Comparison of ENCODE assay signal across 8 cellular contexts in genomic region chr2:157628282-157628531, GRCh38. TPM values are rescaled to one million over a fixed set of nuclear protein-coding genes. Genes with fewer than 3 reads are reported as not detected.
DNase-seq lines count a peak whose midpoint lies in the region; ATAC-seq and TF ChIP-seq lines count a peak whose summit lies in the region.

No MANE protein-coding gene starts in this region.

- H3K9me3 ChIP-seq in Caco-2: no peaks in the 10 kb centered on the region
- no peaks in the 10 kb centered on the region for H3K9me3 ChIP-seq in H9 (ENCODE audit: control insufficient read depth, low read depth, low read length)
- H3K9me3 ChIP-seq in right cardiac atrium (ENCODE audit: control insufficient read depth, low read length): no peaks in the 10 kb centered on the region
- H3K9me3 ChIP-seq in skeletal muscle tissue (ENCODE audit: control insufficient read depth in 3 of 3, low read length in 3 of 3): no peaks in the 10 kb centered on the region

- no peaks in the 10 kb centered on the region for H3K79me2 ChIP-seq in H9 (ENCODE audit: insufficient read depth, low read length)

- H2BK15ac ChIP-seq in H9 (ENCODE audit: low read depth, low read length): no peak overlapping the region

- H3K4me1 ChIP-seq in Caco-2 (0 out of 2 replicates have a peak, but pooled peaks cover 3% of the 10 kb centered on the region), H9 (ENCODE audit: insufficient read depth, low read length) (no peaks in the 10 kb centered on the region), right cardiac atrium (ENCODE audit: control insufficient read depth, insufficient read depth, low read length) (peaks cover 3% of the 10 kb centered on the region), skeletal muscle tissue (ENCODE audit: control insufficient read depth in 3 of 3, insufficient read depth in 3 of 3, low read length in 3 of 3) (peaks cover 7 to 13% (median 9%) of the 10 kb centered on the region in 3 donors)

- no peak overlapping the region for H3K27ac ChIP-seq in H9 (ENCODE audit: insufficient read length, low read depth, low read length)
- H3K27ac ChIP-seq in right cardiac atrium (ENCODE audit: low read length): no peak overlapping the region
- no peak overlapping the region for H3K27ac ChIP-seq in skeletal muscle tissue (ENCODE audit: low read depth, low read length)

- H3K27me3 Mint-ChIP-seq in Caco-2 (ENCODE audit: insufficient read depth, unreplicated experiment) (peaks cover 20% of the 10 kb centered on the region), H9 (ENCODE audit: low read depth) (peaks cover 63% of the 10 kb centered on the region), activated B cell treated with CpG ODN at 0.5 μM for 24 hours (peaks cover 12% of the 10 kb centered on the region)

- no peak overlapping the region for H3T11ph ChIP-seq in H9 (ENCODE audit: low read length)

- H3K56ac ChIP-seq in H9 (ENCODE audit: insufficient read length, low read depth, low read length): no peak overlapping the region

- H4K8ac ChIP-seq in H9 (replicated peaks; ENCODE audit: insufficient read length, low read depth, low read length): no peak overlapping the region

- H3K23ac ChIP-seq in H9 (ENCODE audit: insufficient read length, low read depth, low read length): no peak overlapping the region

- H3K9ac ChIP-seq in H9 (ENCODE audit: extremely low read depth, insufficient read length, low read length) (no peak overlapping the region), skeletal muscle tissue (ENCODE audit: low read depth in 1 of 3, low read length in 3 of 3) (peak overlapping the region in 2 of 3 donors; percentile 33 to 45)

- intact Hi-C loops in Caco-2 (cut with micrococcal nuclease; ENCODE audit: unreplicated experiment) (loop anchor here (1.0 to 2.0 kb wide), 2 partner anchors 325 to 382 kb away; no protein-coding TSS in a partner anchor), activated B cell treated with CpG ODN at 0.5 μM for 24 hours (cut with micrococcal nuclease) (loop anchor here (1.0 to 5.0 kb wide), 4 partner anchors 131 to 829 kb away; partner anchors contain the start of genes ACVR1, CCDC148 and PKP4), right cardiac atrium (cut with DNase I) (no loop called here)

- no peak overlapping the region for H2AFZ ChIP-seq in H9 (ENCODE audit: low read length)

- H3K9me3 Mint-ChIP-seq in Caco-2 (ENCODE audit: unreplicated experiment) (no peaks in the 10 kb centered on the region), H9 (peaks cover 0 to 2% of the 10 kb centered on the region in 2 experiments; a peak in 1 of 5 replicates), activated B cell treated with CpG ODN at 0.5 μM for 24 hours (peaks cover under 1% of the 10 kb centered on the region)

- POLR2A ChIA-PET in Caco-2 (lab: Charles Lee) (interaction anchor here (0.6 kb wide), 1 partner anchor 124 kb away, joined by 3 read pairs; no protein-coding TSS in a partner anchor), activated B cell treated with CpG ODN at 0.5 μM for 24 hours (lab: Charles Lee) (interaction anchor here (0.6 kb wide), 1 partner anchor 191 kb away, joined by 7 read pairs; no protein-coding TSS in a partner anchor)

- H2BK20ac ChIP-seq in H9 (ENCODE audit: low read depth, low read length, poor library complexity, severe bottlenecking): no peak overlapping the region

- WGBS in H9 (ENCODE audit: extremely low coverage, insufficient read length, low lambda C conversion rate): no CpG with 5 or more reads among the region's 16 CpGs
- 1% methylated on average over 16 of the region's 16 CpGs for WGBS in right cardiac atrium

- TF ChIP-seq CTCF in Caco-2 (IDR thresholded peaks at IDR 0.05; ENCODE audit: insufficient read depth in 1 of 2, low read depth in 1 of 2, low read length in 1 of 2, severe bottlenecking in 1 of 2, unreplicated experiment in 1 of 2) (no peak), H9 (conservative IDR thresholded peaks at IDR 0.05) (no peak), activated B cell treated with CpG ODN at 0.5 μM for 24 hours (IDR thresholded peaks at IDR 0.05) (no peak)

- no peak overlapping the region for H4K5ac ChIP-seq in H9 (ENCODE audit: insufficient read length, low read depth, low read length)

- H2BK12ac ChIP-seq in H9 (ENCODE audit: insufficient read length, low read depth, low read length): no peak overlapping the region

- no peaks in the 10 kb centered on the region for H3K79me1 ChIP-seq in H9 (ENCODE audit: insufficient read depth, low read depth, low read length, poor library complexity, severe bottlenecking)

- H2BK5ac ChIP-seq in H9 (ENCODE audit: insufficient read length, low read length): no peak overlapping the region

- no TSS peak for BruUV-seq in Caco-2 (replicated peaks; lab: Mats Ljungman, UMichigan)

- CTCF ChIA-PET in Caco-2 (lab: Charles Lee) (interaction anchor here (0.6 to 1.4 kb wide), 9 partner anchors 13 to 1691 kb away, joined by 3 to 9 read pairs (median 4); no protein-coding TSS in a partner anchor), activated B cell treated with CpG ODN at 0.5 μM for 24 hours (lab: Charles Lee) (interaction anchor here (1.2 to 1.5 kb wide), 5 partner anchors 130 to 326 kb away, joined by 3 to 4 read pairs (median 3); no protein-coding TSS in a partner anchor)

- H2AK5ac ChIP-seq in H9 (ENCODE audit: insufficient read length, low read length): no peak overlapping the region

- H3K4me3 Mint-ChIP-seq in Caco-2 (ENCODE audit: unreplicated experiment): peak overlapping the region; percentile 85
- H3K4me3 Mint-ChIP-seq in H9: peak overlapping the region; percentile 68 to 85
- H3K4me3 Mint-ChIP-seq in activated B cell treated with CpG ODN at 0.5 μM for 24 hours: peak overlapping the region; percentile 82

- ATAC-seq in activated B cell treated with CpG ODN at 0.5 μM for 24 hours (ENCODE audit: low read depth) (peak; percentile 15), right cardiac atrium (no peak), HG03095 (IDR thresholded peaks at IDR 0.05; ENCODE audit: unreplicated experiment) (no peak)

- no peak overlapping the region for H2BK120ac ChIP-seq in H9 (ENCODE audit: low read depth, low read length, poor library complexity, severe bottlenecking)

- H3K4me2 ChIP-seq in H9 (ENCODE audit: insufficient read depth, insufficient read length, low read length): peak overlapping the region; percentile 52

- H3K4me1 Mint-ChIP-seq in Caco-2 (ENCODE audit: low read depth, unreplicated experiment): peaks cover 6% of the 10 kb centered on the region
- peaks cover 5 to 9% of the 10 kb centered on the region in 2 experiments for H3K4me1 Mint-ChIP-seq in H9
- peaks cover 22% of the 10 kb centered on the region for H3K4me1 Mint-ChIP-seq in activated B cell treated with CpG ODN at 0.5 μM for 24 hours

- DNase-seq in Caco-2: no peak
- DNase-seq in H9: no peak
- DNase-seq in activated B cell treated with CpG ODN at 0.5 μM for 24 hours: no peak
- DNase-seq in right cardiac atrium: no peak
- no peak for DNase-seq in effector CD4-positive, alpha-beta T cell
- DNase-seq in activated CD4-positive, alpha-beta T cell treated with anti-CD3 and anti-CD28 coated beads for 4 hours: no peak

- H4K91ac ChIP-seq in H9 (ENCODE audit: insufficient read length, low read depth, low read length): no peak overlapping the region

- H3K36me3 Mint-ChIP-seq in Caco-2 (ENCODE audit: insufficient read depth, unreplicated experiment) (peaks cover 5% of the 10 kb centered on the region), H9 (ENCODE audit: insufficient read depth in 1 of 3, low read depth in 3 of 3) (no peaks in the 10 kb centered on the region), activated B cell treated with CpG ODN at 0.5 μM for 24 hours (ENCODE audit: low read depth) (no peaks in the 10 kb centered on the region)

- H3K27ac Mint-ChIP-seq in Caco-2 (ENCODE audit: unreplicated experiment): no peak overlapping the region
- no peak overlapping the region for H3K27ac Mint-ChIP-seq in H9
- no peak overlapping the region for H3K27ac Mint-ChIP-seq in activated B cell treated with CpG ODN at 0.5 μM for 24 hours

- H4K20me1 ChIP-seq in H9 (ENCODE audit: control insufficient read depth, insufficient read depth, insufficient read length): no peaks in the 10 kb centered on the region

- no peak overlapping the region for H3K18ac ChIP-seq in H9 (ENCODE audit: insufficient read length, low read depth, low read length)

- no peak overlapping the region for H3K4ac ChIP-seq in H9 (ENCODE audit: low read depth, low read length)

- H3K36me3 ChIP-seq in Caco-2 (ENCODE audit: control insufficient read depth, insufficient read depth, low read length) (no peaks in the 10 kb centered on the region), skeletal muscle tissue (ENCODE audit: control insufficient read depth in 3 of 3, insufficient read depth in 3 of 3, low read length in 3 of 3) (no peaks in the 10 kb centered on the region)

- peaks cover 6% of the 10 kb centered on the region for H3K23me2 ChIP-seq in H9 (ENCODE audit: insufficient read length, low read depth, low read length, poor library complexity, severe bottlenecking)

- H3K4me3 ChIP-seq in Caco-2 (ENCODE audit: low read depth, low read length) (peak overlapping the region; percentile 70), right cardiac atrium (ENCODE audit: low read length) (peak overlapping the region; percentile 75), skeletal muscle tissue (ENCODE audit: low read length in 3 of 3) (peak overlapping the region; percentile 65 to 67 (median 65))

- peaks cover 1% of the 10 kb centered on the region; the same call in 1 of the 2 replicates for H3K27me3 ChIP-seq in Caco-2 (replicated peaks; ENCODE audit: control insufficient read depth, insufficient read depth, low read length)
- peaks cover 10% of the 10 kb centered on the region; the same call in 1 of the 2 replicates for H3K27me3 ChIP-seq in H9 (ENCODE audit: insufficient read depth, low read length)
- no peaks in the 10 kb centered on the region for H3K27me3 ChIP-seq in right cardiac atrium (ENCODE audit: control insufficient read depth, insufficient read depth)
- peaks cover 0 to 3% (median 0%) of the 10 kb centered on the region in 3 donors for H3K27me3 ChIP-seq in skeletal muscle tissue (ENCODE audit: control insufficient read depth in 3 of 3, insufficient read depth in 3 of 3, low read length in 3 of 3)

- H3K14ac ChIP-seq in H9 (ENCODE audit: insufficient read depth, low read length): no peak overlapping the region

RNA-seq across cellular contexts. Expression of gene ACVR1C, which starts 0.5 kb away (rescaled TPM):
- total RNA-seq in Caco-2 (2022) (2.0 and 2.1 TPM in 2 replicates), H9 (2021) (0.81 and 1.0 TPM in 2 replicates), activated B cell treated with CpG ODN at 0.5 μM for 24 hours (0.20 and 0.32 TPM in 2 replicates), right cardiac atrium (1 to 10 TPM in 3 of 4 donors, under 1 TPM in 1; 0.69 to 2.9 (median 1.1) TPM), skeletal muscle tissue (0.52 TPM)
- 0.36 TPM for polyA plus RNA-seq in right cardiac atrium

Comparison
In these comparisons a context has a peak if more than half of its experiments do, and no peak if none do; other contexts are left out.
1. intact Hi-C loops: an anchor here in Caco-2 (1.0 to 2.0 kb wide) and activated B cell treated with CpG ODN at 0.5 μM for 24 hours (1.0 to 5.0 kb wide); none called in right cardiac atrium.